ENCODE assay signal across 25 cellular contexts in genomic region chr11:97972731-97973130, GRCh38.
"Had no signal": no experiment of that assay in that cellular context is flagged by ENCODE, and none has a peak within 500 bp of the region (broad histone marks: within the 10 kb centered on the region; RNA-seq: fewer than 3 reads in every experiment).

No MANE protein-coding gene starts in this region.

- H3K27me3 ChIP-seq: body of pancreas, cardiac muscle cell, heart left ventricle, right atrium auricular region, transverse colon had no signal

- H3K9me3 ChIP-seq: body of pancreas, heart left ventricle, right atrium auricular region, transverse colon had no signal

- FAIRE-seq: urothelium cell line had no signal

- ATAC-seq: activated CD4-positive, alpha-beta T cell treated with anti-CD3 and anti-CD28 coated beads for 36 hours; body of pancreas; effector memory CD8-positive, alpha-beta T cell; heart left ventricle; naive thymus-derived CD8-positive, alpha-beta T cell; T-helper 17 cell had no signal

- H3K36me3 ChIP-seq: cardiac muscle cell, heart left ventricle, right atrium auricular region, transverse colon had no signal

- H3K4me3 ChIP-seq: body of pancreas, cardiac muscle cell, heart left ventricle, right atrium auricular region, transverse colon had no signal

- H3K27ac ChIP-seq: body of pancreas, cardiac muscle cell, heart left ventricle, right atrium auricular region, transverse colon had no signal

- DNase-seq: activated B cell treated with CpG ODN at 0.5 μM for 24 hours; activated CD4-positive, alpha-beta T cell treated with anti-CD3 and anti-CD28 coated beads for 36 hours; activated CD4-positive, alpha-beta T cell treated with anti-CD3 and anti-CD28 coated beads, Interleukin-2, amount 50 U/mL, for 4 hours; activated effector memory CD4-positive, alpha-beta T cell treated with Interleukin-2 at 50 U/mL for 16 hours; activated naive CD4-positive, alpha-beta T cell treated with Interleukin-2 at 50 U/mL for 16 hours; activated T-cell treated with anti-CD3 and anti-CD28 coated beads for 4 hours; anterior cingulate cortex; body of pancreas; cerebellar nuclear complex; cortex of kidney; effector memory CD8-positive, alpha-beta T cell; foreskin fibroblast; heart left ventricle; hypothalamus; immature natural killer cell; naive thymus-derived CD8-positive, alpha-beta T cell; occipital lobe; stimulated activated CD4-positive, alpha-beta T cell treated with anti-CD3 and anti-CD28 coated beads, Interleukin-2, amount 100 ng/mL, for 48 hours; stimulated activated naive CD4-positive, alpha-beta T cell treated with Interleukin-2 at 50 U/mL for 16 hours; T-helper 17 cell; T1000; transverse colon had no signal

- H3K4me1 ChIP-seq: body of pancreas, heart left ventricle, right atrium auricular region, transverse colon had no signal
